Comparison of ENCODE assay signal across 8 cellular contexts in the genomic region with DNA sequence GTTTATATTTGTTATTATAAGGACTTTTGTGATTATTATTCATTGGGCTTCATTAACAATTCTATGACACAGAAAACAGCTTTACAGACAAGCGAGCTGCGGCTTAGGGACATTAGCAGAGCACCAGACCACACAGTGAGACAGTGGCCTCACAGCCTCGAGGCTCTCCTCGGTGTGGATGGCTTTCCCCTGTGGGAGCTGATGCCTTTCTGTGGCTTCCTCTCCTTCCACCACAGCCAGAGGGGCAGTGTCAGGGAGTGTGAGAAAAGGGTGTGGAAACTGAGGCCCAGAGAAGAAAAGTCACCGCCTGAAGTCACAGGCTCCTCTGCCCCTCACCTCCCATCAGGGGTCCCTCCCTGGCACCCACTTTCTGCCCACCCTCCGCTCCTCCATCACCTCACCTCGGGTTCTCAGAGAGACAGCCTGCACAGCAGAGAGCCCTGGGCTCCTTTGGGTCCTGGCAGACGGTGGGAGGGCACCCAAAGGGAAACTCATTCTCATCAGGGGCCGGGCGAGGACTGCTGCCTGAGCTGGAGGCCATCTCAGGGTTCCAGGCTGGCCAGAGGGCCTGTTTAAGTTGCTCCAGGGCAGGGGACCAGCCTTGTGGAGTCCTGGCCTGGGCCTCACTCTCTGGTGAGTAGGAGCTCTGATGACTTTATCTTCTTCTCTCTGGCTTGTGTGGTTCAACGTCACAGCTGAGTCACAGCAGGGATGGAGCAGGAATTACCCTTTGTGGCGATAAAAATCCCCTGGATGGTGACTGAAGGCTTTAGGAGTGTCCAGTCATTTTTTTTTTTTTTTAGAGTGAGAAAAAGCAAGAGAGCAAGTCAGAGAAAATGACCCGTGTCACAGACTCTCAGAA. TPM values are rescaled to one million over a fixed set of nuclear protein-coding genes. Genes with fewer than 3 reads are reported as not detected.
DNase-seq lines count a peak whose midpoint lies in the region; ATAC-seq and TF ChIP-seq lines count a peak whose summit lies in the region.

No MANE protein-coding gene starts in this region.

- no peaks in the 10 kb centered on the region for H3K9me3 Mint-ChIP-seq in progenitor cell of endocrine pancreas (ENCODE audit: low read depth)

- intact Hi-C loops in Right ventricle myocardium superior (cut with DNase I) (no loop called here), left ventricle myocardium superior (cut with micrococcal nuclease) (loop anchor here (5.0 kb wide), 1 partner anchor 83 kb away; a partner anchor contains a TSS)

- no peak for TF ChIP-seq CTCF in fibroblast of mammary gland (conservative IDR thresholded peaks at IDR 0.05; ENCODE audit: control insufficient read depth, insufficient read depth, low read depth, low read length)
- TF ChIP-seq CTCF in progenitor cell of endocrine pancreas (IDR thresholded peaks at IDR 0.05; ENCODE audit: unreplicated experiment) = no peak

- no peak overlapping the region for H3K27ac Mint-ChIP-seq in progenitor cell of endocrine pancreas

- ATAC-seq in Right ventricle myocardium superior (ENCODE audit: poor library complexity) = no peak
- ATAC-seq in left ventricle myocardium superior = no peak
- peak; percentile 42 for ATAC-seq in HG03558 (IDR thresholded peaks at IDR 0.05; ENCODE audit: extremely low read depth, unreplicated experiment)

- peaks cover 18% of the 10 kb centered on the region for H3K4me1 Mint-ChIP-seq in progenitor cell of endocrine pancreas (ENCODE audit: low read depth)

- H3K36me3 Mint-ChIP-seq in progenitor cell of endocrine pancreas (ENCODE audit: insufficient read depth) = no peaks in the 10 kb centered on the region

- DNase-seq in Right ventricle myocardium superior (peak; percentile 53), left ventricle myocardium superior (no peak), fibroblast of mammary gland (ENCODE audit: low read depth) (peak; percentile 95), progenitor cell of endocrine pancreas (ENCODE audit: low spot score, unreplicated experiment) (no peak), NCI-H2107 treated with DMSO at 0.1 percent for 48 hours (lab: John Stamatoyannopoulos, UW; ENCODE audit: unreplicated experiment) (no peak)
- DNase-seq in activated CD8-positive, alpha-beta memory T cell treated with anti-CD3 and anti-CD28 coated beads for 1 hour (ENCODE audit: extremely low read depth in 1 of 2, low read depth in 1 of 2) = peak; percentile 64 to 68
- peak; percentile 74 for DNase-seq in stimulated activated CD4-positive, alpha-beta T cell treated with anti-CD3 and anti-CD28 coated beads, Interleukin-12 subunit alpha, Interleukin-12 subunit beta, amount 100 ng/mL, for 4 hours

- H3K4me3 Mint-ChIP-seq in progenitor cell of endocrine pancreas (ENCODE audit: low read depth) = no peak overlapping the region

- no peak overlapping the region for H3K4me3 ChIP-seq in fibroblast of mammary gland (ENCODE audit: control insufficient read depth, low read depth, low read length)

- H3K27me3 Mint-ChIP-seq in progenitor cell of endocrine pancreas = peaks cover 11% of the 10 kb centered on the region

RNA-seq across cellular contexts. Expression of a gene that starts 0.8 kb away (rescaled TPM):
- total RNA-seq in Right ventricle myocardium superior (2.2 TPM), left ventricle myocardium superior (2.4 TPM), progenitor cell of endocrine pancreas (6.7 TPM in 2 replicates)

RNA-seq across cellular contexts. Expression of a gene that starts 48.8 kb away (rescaled TPM):
- total RNA-seq in Right ventricle myocardium superior (11.9 TPM), left ventricle myocardium superior (9.5 TPM), progenitor cell of endocrine pancreas (27.2 and 28.4 TPM in 2 replicates)

Comparison
In these comparisons a context has a peak if more than half of its experiments do, and no peak if none do; other contexts are left out.
1. DNase-seq: peak in Right ventricle myocardium superior (single experiment), activated CD8-positive, alpha-beta memory T cell treated with anti-CD3 and anti-CD28 coated beads for 1 hour (2 of 2), fibroblast of mammary gland (single experiment) and stimulated activated CD4-positive, alpha-beta T cell treated with anti-CD3 and anti-CD28 coated beads, Interleukin-12 subunit alpha, Interleukin-12 subunit beta, amount 100 ng/mL, for 4 hours (single experiment); none in left ventricle myocardium superior (single experiment), progenitor cell of endocrine pancreas (single experiment) and NCI-H2107 treated with DMSO at 0.1 percent for 48 hours (single experiment).